8 cellular contexts compared by ENCODE assay signal in genomic region chr7:23298885-23299769, GRCh38. TPM values are rescaled to one million over a fixed set of nuclear protein-coding genes. Genes with fewer than 3 reads are reported as not detected.
DNase-seq lines count a peak whose midpoint lies in the region; ATAC-seq and TF ChIP-seq lines count a peak whose summit lies in the region.

MALSU1 (plus strand) TSS chr7:23299339; CDS start chr7:23299353, 14 bp downstream.

- no peaks in the 10 kb centered on the region for H3K36me3 ChIP-seq in kidney epithelial cell (ENCODE audit: control insufficient read depth, insufficient read depth, low read length)

- DNase-seq in Ammon's horn (ENCODE audit: low spot score) (peak; percentile 99), GM19238 (ENCODE audit: insufficient read length, low spot score) (peak; percentile 84), NCI-H524 (lab: John Stamatoyannopoulos, UW) (peak; percentile 92 to 95), choroid plexus epithelial cell (ENCODE audit: low read depth) (peak; percentile 98), kidney epithelial cell (ENCODE audit: low read depth) (peak; percentile 90)
- DNase-seq in activated CD4-positive, alpha-beta T cell treated with anti-CD3 and anti-CD28 coated beads for 36 hours = peak; percentile 99
- DNase-seq in stimulated activated CD4-positive, alpha-beta T cell treated with anti-CD3 and anti-CD28 coated beads, Interleukin-15, amount 100 ng/mL, for 48 hours (ENCODE audit: low read depth in 2 of 2) = peak; percentile 98

- peaks cover 32% of the 10 kb centered on the region for H3K36me3 Mint-ChIP-seq in activated CD4-positive, alpha-beta T cell treated with anti-CD3 and anti-CD28 coated beads for 36 hours (ENCODE audit: low read depth)

- peak within 1 kb of the TSS; percentile 97 for H3K27ac Mint-ChIP-seq in activated CD4-positive, alpha-beta T cell treated with anti-CD3 and anti-CD28 coated beads for 36 hours

- TF ChIP-seq CTCF in choroid plexus epithelial cell (conservative IDR thresholded peaks at IDR 0.05; ENCODE audit: low read depth, low read length) (no peak), kidney epithelial cell (IDR thresholded peaks at IDR 0.05; ENCODE audit: insufficient read depth, low read length, poor library complexity, severe bottlenecking) (no peak)

- intact Hi-C loops in activated CD4-positive, alpha-beta T cell treated with anti-CD3 and anti-CD28 coated beads for 36 hours (cut with DNase I, micrococcal nuclease) = loop anchor here (1.0 to 5.0 kb wide), 11 partner anchors 22 to 296 kb away; partner anchors contain the start of genes HYCC1 (in 1 of the 2), KLHL7 (in 1 of the 2) and TRA2A (in 1 of the 2)

- peak; percentile 99 for ATAC-seq in HG03442 (IDR thresholded peaks at IDR 0.05; ENCODE audit: unreplicated experiment)
- peak; percentile 97 for ATAC-seq in activated CD4-positive, alpha-beta T cell treated with anti-CD3 and anti-CD28 coated beads for 36 hours

- H3K27me3 ChIP-seq in kidney epithelial cell (ENCODE audit: control insufficient read depth, insufficient read depth, low read length) = no peaks in the 10 kb centered on the region

- H3K4me3 Mint-ChIP-seq in activated CD4-positive, alpha-beta T cell treated with anti-CD3 and anti-CD28 coated beads for 36 hours = peak within 1 kb of the TSS; percentile 98

- POLR2A ChIA-PET in activated CD4-positive, alpha-beta T cell treated with anti-CD3 and anti-CD28 coated beads for 36 hours (lab: Charles Lee) = interaction anchor here (0.5 to 0.7 kb wide), 4 partner anchors 37 to 232 kb away, joined by 3 to 5 read pairs (median 3); no protein-coding TSS in a partner anchor

- H3K9me3 Mint-ChIP-seq in activated CD4-positive, alpha-beta T cell treated with anti-CD3 and anti-CD28 coated beads for 36 hours (ENCODE audit: low read depth) = peaks cover 4% of the 10 kb centered on the region

- H3K4me1 Mint-ChIP-seq in activated CD4-positive, alpha-beta T cell treated with anti-CD3 and anti-CD28 coated beads for 36 hours = peaks cover 38% of the 10 kb centered on the region

- peak within 1 kb of the TSS; percentile 93 for H3K4me3 ChIP-seq in choroid plexus epithelial cell (ENCODE audit: low read depth, low read length)
- H3K4me3 ChIP-seq in kidney epithelial cell (ENCODE audit: low read depth, low read length) = peak within 1 kb of the TSS; percentile 99

- H3K27me3 Mint-ChIP-seq in activated CD4-positive, alpha-beta T cell treated with anti-CD3 and anti-CD28 coated beads for 36 hours = no peaks in the 10 kb centered on the region

- CTCF ChIA-PET in activated CD4-positive, alpha-beta T cell treated with anti-CD3 and anti-CD28 coated beads for 36 hours (lab: Charles Lee) = interaction anchor here (0.7 to 3.5 kb wide), 5 partner anchors 26 to 131 kb away, joined by 3 to 13 read pairs (median 4); no protein-coding TSS in a partner anchor

RNA-seq across cellular contexts. Expression of gene MALSU1, which starts in this region (rescaled TPM):
- total RNA-seq in activated CD4-positive, alpha-beta T cell treated with anti-CD3 and anti-CD28 coated beads for 36 hours = 10 to 100 TPM; 97.7 to 98.4 TPM
- 50.9 and 58.5 TPM in 2 replicates for total RNA-seq in kidney epithelial cell

Comparison
In these comparisons a context has a peak if more than half of its experiments do, and no peak if none do; other contexts are left out.
1. Peak in every context shown above with its lines: DNase-seq, ATAC-seq and H3K4me3 ChIP-seq.